24 cellular contexts compared by ENCODE assay signal in genomic region chr1:29890201-29890959, GRCh38.
"Had no signal": no experiment of that assay in that cellular context is flagged by ENCODE, and none has a peak within 500 bp of the region (broad histone marks: within the 10 kb centered on the region; RNA-seq: fewer than 3 reads in every experiment).

No MANE protein-coding gene starts in this region.

- H3K9me3 ChIP-seq: ascending aorta, breast epithelium, esophagus muscularis mucosa, gastrocnemius medialis had no signal

- DNase-seq: activated CD4-positive, alpha-beta memory T cell treated with anti-CD3 and anti-CD28 coated beads for 36 hours; activated CD4-positive, alpha-beta T cell treated with anti-CD3 and anti-CD28 coated beads for 36 hours; activated CD4-positive, alpha-beta T cell treated with anti-CD3 and anti-CD28 coated beads, Interleukin-2, amount 10 ng/mL, durations not matched to agents 24 days and 14 days; activated CD4-positive, CD25-positive, alpha-beta regulatory T cell; activated CD4-positive, CD25-positive, alpha-beta regulatory T cell treated with anti-CD3 and anti-CD28 coated beads, Interleukin-2, amount 50 U/mL, for 72 hours; activated CD8-positive, alpha-beta memory T cell treated with anti-CD3 and anti-CD28 coated beads, Interleukin-2, amount 10 ng/mL, durations not matched to agents 7 days and 5 days; activated CD8-positive, alpha-beta memory T cell treated with anti-CD3 and anti-CD28 coated beads, Interleukin-2, amount 50 U/mL, for 4 hours; activated CD8-positive, alpha-beta T cell treated with anti-CD3 and anti-CD28 coated beads, Interleukin-2, amount 10 ng/mL, durations not matched to agents 7 days and 5 days; activated effector memory CD4-positive, alpha-beta T cell treated with anti-CD3 and anti-CD28 coated beads, Interleukin-2, amount 50 U/mL, for 16 hours; activated naive CD4-positive, alpha-beta T cell treated with anti-CD3 and anti-CD28 coated beads for 36 hours; activated naive CD8-positive, alpha-beta T cell treated with anti-CD3 and anti-CD28 coated beads for 36 hours; activated T-cell treated with anti-CD3 and anti-CD28 coated beads, Interleukin-2, amount 50 U/mL, for 1 hour; activated T-cell treated with anti-CD3 and anti-CD28 coated beads, Interleukin-2, amount 50 U/mL, for 48 hours; cortex of kidney; dermis blood vessel endothelial cell; effector memory CD4-positive, alpha-beta T cell; foreskin keratinocyte; gastrocnemius medialis; glutamatergic neuron; T-helper 2 cell had no signal

- ATAC-seq: activated CD4-positive, alpha-beta T cell treated with anti-CD3 and anti-CD28 coated beads for 36 hours; activated CD8-positive, alpha-beta memory T cell treated with anti-CD3 and anti-CD28 coated beads, Interleukin-2, amount 10 ng/mL, durations not matched to agents 7 days and 5 days; activated CD8-positive, alpha-beta T cell treated with anti-CD3 and anti-CD28 coated beads, Interleukin-2, amount 10 ng/mL, durations not matched to agents 7 days and 5 days; foreskin keratinocyte; gastrocnemius medialis had no signal

- H3K36me3 ChIP-seq: ascending aorta, breast epithelium, cardiac muscle cell, esophagus muscularis mucosa, gastrocnemius medialis had no signal

- H3K4me3 ChIP-seq: ascending aorta, breast epithelium, cardiac muscle cell, esophagus muscularis mucosa, gastrocnemius medialis had no signal

- H3K27me3 ChIP-seq: ascending aorta, foreskin keratinocyte, gastrocnemius medialis had no signal

- H3K27ac ChIP-seq: ascending aorta, breast epithelium, cardiac muscle cell, esophagus muscularis mucosa, foreskin keratinocyte, gastrocnemius medialis had no signal

- H3K4me1 ChIP-seq: ascending aorta, breast epithelium, esophagus muscularis mucosa, foreskin keratinocyte, gastrocnemius medialis had no signal
